In genomic region chr19:46133777-46134231, GRCh38 we compare ENCODE assay signal across 10 cellular contexts. TPM values are rescaled to one million over a fixed set of nuclear protein-coding genes. Genes with fewer than 3 reads are reported as not detected.
DNase-seq lines count a peak whose midpoint lies in the region; ATAC-seq and TF ChIP-seq lines count a peak whose summit lies in the region.
"Had no signal": no experiment of that assay in that cellular context is flagged by ENCODE, and none has a peak within 500 bp of the region (broad histone marks: within the 10 kb centered on the region; RNA-seq: fewer than 3 reads in every experiment).

No MANE protein-coding gene starts in this region.

- H4K91ac ChIP-seq in mesenchymal stem cell (ENCODE audit: low read length), result peak overlapping the region; percentile 99

- WGBS in mesenchymal stem cell, result 75% methylated on average over 1 of the region's 1 CpG

- H3K9me3 Mint-ChIP-seq in CD4-positive, alpha-beta T cell, result no peaks in the 10 kb centered on the region

- POLR2A ChIA-PET in CD4-positive, alpha-beta T cell (lab: Charles Lee), result no interaction called here

- H3K79me1 ChIP-seq in mesenchymal stem cell (replicated peaks; ENCODE audit: low read length, poor library complexity, severe bottlenecking), result no peaks in the 10 kb centered on the region

- CTCF ChIA-PET in CD4-positive, alpha-beta T cell (lab: Charles Lee), result no interaction called here

- H3K4me3 ChIP-seq in colonic mucosa (no peak overlapping the region), mesenchymal stem cell (ENCODE audit: insufficient read depth in 1 of 2, low read depth in 1 of 2, low read length in 2 of 2) (peak overlapping the region in 1 of 2 experiments; percentile 27), tibial artery (no peak overlapping the region)

- no peak overlapping the region for H3K9ac ChIP-seq in colonic mucosa (ENCODE audit: low read depth in 2 of 2, low read length in 2 of 2)
- peak overlapping the region; percentile 83 for H3K9ac ChIP-seq in mesenchymal stem cell (ENCODE audit: low read length)

- intact Hi-C loops in colonic mucosa (cut with DNase I) (no loop called here), tibial artery (cut with DNase I; ENCODE audit: low total_unique reads) (no loop called here)
- intact Hi-C loops in CD4-positive, alpha-beta T cell (cut with DNase I, micrococcal nuclease), result no loop called here

- peak overlapping the region; percentile 98 to 99 for H3K18ac ChIP-seq in mesenchymal stem cell (ENCODE audit: low read depth in 1 of 2, low read length in 2 of 2)

- peak overlapping the region; percentile 99 for H2AK5ac ChIP-seq in mesenchymal stem cell (ENCODE audit: low read length, severe bottlenecking)

- H3K4me1 ChIP-seq in colonic mucosa, result no peaks in the 10 kb centered on the region
- peaks cover 2% of the 10 kb centered on the region for H3K4me1 ChIP-seq in mesenchymal stem cell (ENCODE audit: control insufficient read depth, insufficient read depth, low read depth, low read length)
- peaks cover 0 to 31% (median 13%) of the 10 kb centered on the region in 4 donors for H3K4me1 ChIP-seq in tibial artery

- no peaks in the 10 kb centered on the region for H3K4me1 Mint-ChIP-seq in CD4-positive, alpha-beta T cell (ENCODE audit: low read depth)

- no peaks in the 10 kb centered on the region for H3K36me3 Mint-ChIP-seq in CD4-positive, alpha-beta T cell (ENCODE audit: low read depth)

- peak overlapping the region in 1 of 2 experiments; percentile 53 for H3K23ac ChIP-seq in mesenchymal stem cell (ENCODE audit: low read length in 2 of 2)

- TF ChIP-seq CTCF in colonic mucosa (IDR thresholded peaks at IDR 0.05), result no peak
- no peak for TF ChIP-seq CTCF in tibial artery (IDR thresholded peaks at IDR 0.05)
- TF ChIP-seq CTCF in CD4-positive, alpha-beta T cell (IDR thresholded peaks at IDR 0.05), result no peak

- no peak overlapping the region for H3K27ac Mint-ChIP-seq in CD4-positive, alpha-beta T cell

- H2AFZ ChIP-seq in mesenchymal stem cell (ENCODE audit: low read depth, low read length), result no peak overlapping the region

- H3K27me3 ChIP-seq in colonic mucosa (no peaks in the 10 kb centered on the region), mesenchymal stem cell (ENCODE audit: control insufficient read depth in 1 of 2, insufficient read depth in 1 of 2, low read length in 2 of 2) (no peaks in the 10 kb centered on the region), tibial artery (no peaks in the 10 kb centered on the region)
- H3K27me3 ChIP-seq in CD4-positive, alpha-beta T cell (ENCODE audit: control insufficient read depth, insufficient read depth, low read length), result peaks cover 21% of the 10 kb centered on the region

- H3K27ac ChIP-seq in colonic mucosa, result peak overlapping the region; percentile 12
- peak overlapping the region; percentile 99 for H3K27ac ChIP-seq in mesenchymal stem cell (ENCODE audit: low read length, poor library complexity, severe bottlenecking)
- H3K27ac ChIP-seq in tibial artery, result peak overlapping the region; percentile 66 to 70
- no peak overlapping the region for H3K27ac ChIP-seq in CD4-positive, alpha-beta T cell (ENCODE audit: low read depth, low read length)

- peak overlapping the region; percentile 99 for H2BK120ac ChIP-seq in mesenchymal stem cell (ENCODE audit: low read depth, low read length)

- H3K9me3 ChIP-seq in colonic mucosa (no peaks in the 10 kb centered on the region), mesenchymal stem cell (ENCODE audit: control insufficient read depth, low read length) (no peaks in the 10 kb centered on the region), tibial artery (no peaks in the 10 kb centered on the region)
- H3K9me3 ChIP-seq in CD4-positive, alpha-beta T cell (ENCODE audit: control insufficient read depth, low read length), result no peaks in the 10 kb centered on the region

- H3K27me3 Mint-ChIP-seq in CD4-positive, alpha-beta T cell, result peaks cover 85% of the 10 kb centered on the region

- peak overlapping the region; percentile 90 for H4K8ac ChIP-seq in mesenchymal stem cell (ENCODE audit: low read length)

- peak overlapping the region; percentile 91 to 96 for H3K4ac ChIP-seq in mesenchymal stem cell (ENCODE audit: low read depth in 1 of 2, low read length in 2 of 2)

- no peak overlapping the region for H3K4me2 ChIP-seq in mesenchymal stem cell (ENCODE audit: low read length, poor library complexity, severe bottlenecking)

- H2BK5ac ChIP-seq in mesenchymal stem cell (ENCODE audit: low read depth, low read length, poor library complexity, severe bottlenecking), result peak overlapping the region; percentile 100

- no peak overlapping the region for H3K4me3 Mint-ChIP-seq in CD4-positive, alpha-beta T cell

- peak overlapping the region; percentile 63 for H2BK15ac ChIP-seq in mesenchymal stem cell (ENCODE audit: low read depth, poor library complexity, severe bottlenecking)

- no peak overlapping the region for H3K14ac ChIP-seq in mesenchymal stem cell (ENCODE audit: low read length in 2 of 2)

- no peak for ATAC-seq in CD4-positive, alpha-beta T cell (ENCODE audit: poor library complexity)

- H2BK12ac ChIP-seq in mesenchymal stem cell (ENCODE audit: low read length in 2 of 2), result peak overlapping the region; percentile 99

- H3K36me3 ChIP-seq in colonic mucosa, result no peaks in the 10 kb centered on the region
- H3K36me3 ChIP-seq in mesenchymal stem cell (ENCODE audit: control insufficient read depth in 1 of 2, insufficient read depth in 2 of 2, low read depth in 1 of 2, low read length in 2 of 2), result no peaks in the 10 kb centered on the region
- H3K36me3 ChIP-seq in tibial artery, result no peaks in the 10 kb centered on the region

- DNase-seq in NCI-H146 (lab: John Stamatoyannopoulos, UW) (peak; percentile 62), NCI-H146 treated with DMSO at 0.1 percent for 48 hours (lab: John Stamatoyannopoulos, UW; ENCODE audit: unreplicated experiment) (no peak), colonic mucosa (no peak), mesenchymal stem cell (no peak), tibial artery (no peak), HCEC 1CT (no peak), COR-L47 (lab: John Stamatoyannopoulos, UW) (no peak)
- no peak for DNase-seq in CD4-positive, alpha-beta T cell

RNA-seq across cellular contexts. Expression of gene IGFL3, which starts 9.3 kb away (rescaled TPM):
- total RNA-seq in colonic mucosa, result not detected
- 0.40 TPM for polyA plus RNA-seq in mesenchymal stem cell (2013, experiment 1 of 2)
- 0.26 TPM for polyA plus RNA-seq in mesenchymal stem cell (2013, experiment 2 of 2)
- total RNA-seq in CD4-positive, alpha-beta T cell, result not detected
- total RNA-seq: A172, dermis blood vessel endothelial cell had no signal

RNA-seq across cellular contexts. Expression of gene IGFL2, which starts 14.2 kb away (rescaled TPM):
- 1 to 10 TPM in 1 of 2 donors, not detected in 1; 2.5 TPM for total RNA-seq in colonic mucosa
- polyA plus RNA-seq in mesenchymal stem cell (2013, experiment 1 of 2), result not detected
- polyA plus RNA-seq in mesenchymal stem cell (2013, experiment 2 of 2), result not detected
- total RNA-seq in CD4-positive, alpha-beta T cell, result not detected
- total RNA-seq: A172, dermis blood vessel endothelial cell had no signal
